8 cellular contexts compared by ENCODE assay signal in the genomic region with DNA sequence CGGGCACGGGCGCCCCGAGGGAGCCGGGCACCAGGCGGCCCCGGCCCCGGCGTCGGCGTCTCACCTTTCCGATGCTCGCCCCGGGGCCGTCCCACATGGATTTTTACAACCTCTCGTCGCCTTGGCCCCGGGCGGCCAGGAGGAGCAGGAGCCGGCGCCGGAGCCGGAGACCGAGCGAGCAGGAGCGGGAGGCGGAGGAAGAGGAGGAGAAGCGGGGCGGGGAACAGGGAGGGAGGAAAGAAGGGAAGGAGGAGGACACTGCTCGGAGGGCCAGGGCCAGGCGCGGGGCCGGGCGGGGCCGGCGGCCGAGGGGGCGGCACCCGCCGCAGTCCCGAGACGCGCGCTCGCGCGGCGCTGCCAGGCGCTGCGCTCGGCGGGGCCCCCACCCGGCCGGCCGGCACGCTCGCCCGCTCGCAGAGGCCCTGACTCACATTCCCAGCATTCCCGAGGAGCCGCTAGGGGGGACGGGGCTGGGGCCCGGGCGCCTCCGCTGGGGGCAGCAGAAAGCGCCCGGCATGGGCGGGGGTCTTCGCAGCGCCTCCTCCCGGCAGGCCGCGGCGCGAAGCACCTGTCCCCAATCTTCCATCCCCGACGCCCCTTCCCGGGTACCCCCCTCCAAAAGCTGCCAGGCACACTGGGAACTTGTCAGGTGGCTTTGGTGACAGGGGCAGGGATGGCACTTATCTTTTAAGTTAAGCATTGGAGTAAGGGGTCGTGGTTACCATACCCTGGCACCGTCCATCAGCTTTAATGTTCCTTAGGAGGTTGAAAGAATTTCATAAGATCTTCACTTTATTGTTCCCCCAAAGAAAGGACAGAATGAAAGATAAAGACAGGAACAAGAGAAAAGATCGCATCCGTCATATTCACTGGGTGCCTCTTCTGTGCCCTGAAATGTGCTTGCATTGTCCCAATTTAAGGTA. TPM values are rescaled to one million over a fixed set of nuclear protein-coding genes. Genes with fewer than 3 reads are reported as not detected.
DNase-seq lines count a peak whose midpoint lies in the region; ATAC-seq and TF ChIP-seq lines count a peak whose summit lies in the region.

A gene (minus strand): TSS at position 284 of the 923 bp plus-strand sequence.

- H3K4me1 Mint-ChIP-seq in natural killer cell treated with Interleukin-12 subunit alpha and Interleukin-12 subunit beta and Interleukin-15 and Interleukin-18, amount 100 ng/mL, for 72 hours (ENCODE audit: low read depth in 2 of 2) = no peaks in the 10 kb centered on the region
- H3K4me1 Mint-ChIP-seq in natural killer cell = no peaks in the 10 kb centered on the region
- H3K4me1 Mint-ChIP-seq in type B pancreatic cell (ENCODE audit: unreplicated experiment) = peaks cover 13% of the 10 kb centered on the region

- H3K4me1 ChIP-seq in SJCRH30 = no peaks in the 10 kb centered on the region

- H3K27me3 ChIP-seq in SJCRH30 = no peaks in the 10 kb centered on the region

- no peak for DNase-seq in natural killer cell treated with Interleukin-12 subunit alpha and Interleukin-12 subunit beta and Interleukin-15 and Interleukin-18, amount 100 ng/mL, for 72 hours (ENCODE audit: low spot score)
- DNase-seq in natural killer cell (no peak), SJCRH30 (peak; percentile 73 to 77), epithelial cell of proximal tubule (ENCODE audit: low read depth) (no peak), midbrain (lab: John Stamatoyannopoulos, UW) (peak; percentile 29), type B pancreatic cell (ENCODE audit: extremely low spot score, unreplicated experiment) (peak; percentile 76)
- DNase-seq in central memory CD4-positive, alpha-beta T cell = no peak

- H3K9me3 Mint-ChIP-seq in natural killer cell treated with Interleukin-12 subunit alpha and Interleukin-12 subunit beta and Interleukin-15 and Interleukin-18, amount 100 ng/mL, for 72 hours = no peaks in the 10 kb centered on the region
- no peaks in the 10 kb centered on the region for H3K9me3 Mint-ChIP-seq in natural killer cell
- H3K9me3 Mint-ChIP-seq in type B pancreatic cell = no peaks in the 10 kb centered on the region

- H3K4me3 ChIP-seq in SJCRH30 (peak within 1 kb of the TSS; percentile 98), epithelial cell of proximal tubule (ENCODE audit: low read depth, low read length) (peak within 1 kb of the TSS; percentile 85)

- no peaks in the 10 kb centered on the region for H3K36me3 ChIP-seq in SJCRH30

- H3K27ac Mint-ChIP-seq in natural killer cell treated with Interleukin-12 subunit alpha and Interleukin-12 subunit beta and Interleukin-15 and Interleukin-18, amount 100 ng/mL, for 72 hours = no peak within 1 kb of the TSS
- H3K27ac Mint-ChIP-seq in natural killer cell = no peak within 1 kb of the TSS
- H3K27ac Mint-ChIP-seq in type B pancreatic cell = peak within 1 kb of the TSS; percentile 73

- no peaks in the 10 kb centered on the region for H3K9me3 ChIP-seq in SJCRH30 (replicated peaks)

- H3K4me3 Mint-ChIP-seq in natural killer cell treated with Interleukin-12 subunit alpha and Interleukin-12 subunit beta and Interleukin-15 and Interleukin-18, amount 100 ng/mL, for 72 hours = no peak within 1 kb of the TSS
- H3K4me3 Mint-ChIP-seq in natural killer cell (no peak within 1 kb of the TSS), type B pancreatic cell (peak within 1 kb of the TSS; percentile 99)

- peaks cover 4% of the 10 kb centered on the region for H3K36me3 Mint-ChIP-seq in natural killer cell treated with Interleukin-12 subunit alpha and Interleukin-12 subunit beta and Interleukin-15 and Interleukin-18, amount 100 ng/mL, for 72 hours
- H3K36me3 Mint-ChIP-seq in natural killer cell = peaks cover 7% of the 10 kb centered on the region
- no peaks in the 10 kb centered on the region for H3K36me3 Mint-ChIP-seq in type B pancreatic cell

- no peak for TF ChIP-seq CTCF in natural killer cell (IDR thresholded peaks at IDR 0.05)
- peak; percentile 36 for TF ChIP-seq CTCF in epithelial cell of proximal tubule (conservative IDR thresholded peaks at IDR 0.05; ENCODE audit: low read depth, low read length)
- peak; percentile 72 for TF ChIP-seq CTCF in type B pancreatic cell (conservative IDR thresholded peaks at IDR 0.05)

- H3K27ac ChIP-seq in SJCRH30 = peak within 1 kb of the TSS; percentile 32; the same call in 1 of the 2 replicates

- peaks cover 45 to 72% of the 10 kb centered on the region in 2 donors for H3K27me3 Mint-ChIP-seq in natural killer cell treated with Interleukin-12 subunit alpha and Interleukin-12 subunit beta and Interleukin-15 and Interleukin-18, amount 100 ng/mL, for 72 hours
- H3K27me3 Mint-ChIP-seq in natural killer cell (ENCODE audit: low read depth in 2 of 2) (peaks cover 44 to 67% of the 10 kb centered on the region in 2 donors), type B pancreatic cell (peaks cover 35% of the 10 kb centered on the region)

- ATAC-seq in natural killer cell treated with Interleukin-12 subunit alpha and Interleukin-12 subunit beta and Interleukin-15 and Interleukin-18, amount 100 ng/mL, for 72 hours = peak; percentile 51 to 63
- no peak for ATAC-seq in natural killer cell
- ATAC-seq in GM19397 (IDR thresholded peaks at IDR 0.05; ENCODE audit: unreplicated experiment) = no peak

- intact Hi-C loops in natural killer cell (cut with micrococcal nuclease) = no loop called here

RNA-seq across cellular contexts. Expression of the gene that starts here (rescaled TPM):
- 1 to 10 TPM in 1 of 2 donors, under 1 TPM in 1; 0.33 to 1.2 TPM for total RNA-seq in natural killer cell treated with Interleukin-12 subunit alpha and Interleukin-12 subunit beta and Interleukin-15 and Interleukin-18, amount 100 ng/mL, for 72 hours
- total RNA-seq in natural killer cell (not detected), epithelial cell of proximal tubule (2.7 and 6.0 TPM in 2 replicates), type B pancreatic cell (ENCODE audit: low replicate concordance) (1.8 and 6.1 TPM in 2 replicates)
- total RNA-seq in SJCRH30 (2014; rRNA removed; shearing (Covaris generic)) = 6.3 and 9.3 TPM in 2 replicates

Comparison
In these comparisons a context has a peak if more than half of its experiments do, and no peak if none do; other contexts are left out.
1. ATAC-seq: peak in natural killer cell treated with Interleukin-12 subunit alpha and Interleukin-12 subunit beta and Interleukin-15 and Interleukin-18, amount 100 ng/mL, for 72 hours (2 of 2); none in natural killer cell (0 of 3) and GM19397 (single experiment).
2. DNase-seq: peak in SJCRH30 (2 of 2), midbrain (single experiment) and type B pancreatic cell (single experiment); none in natural killer cell treated with Interleukin-12 subunit alpha and Interleukin-12 subunit beta and Interleukin-15 and Interleukin-18, amount 100 ng/mL, for 72 hours (single experiment), natural killer cell (single experiment), epithelial cell of proximal tubule (single experiment) and central memory CD4-positive, alpha-beta T cell (single experiment).